Comparison of ENCODE assay signal across 26 cellular contexts in genomic region chr3:48225587-48225986, GRCh38.
DNase-seq lines count a peak whose midpoint lies in the region; ATAC-seq and TF ChIP-seq lines count a peak whose summit lies in the region.
"Had no signal": no experiment of that assay in that cellular context is flagged by ENCODE, and none has a peak within 500 bp of the region (broad histone marks: within the 10 kb centered on the region; RNA-seq: fewer than 3 reads in every experiment).

No MANE protein-coding gene starts in this region.

- H3F3A ChIP-seq in SU-DHL-6 (ENCODE audit: insufficient read depth), result peaks cover 29% of the 10 kb centered on the region

- H4K20me1 ChIP-seq in SU-DHL-6 (ENCODE audit: low read depth, low read length), result no peaks in the 10 kb centered on the region

- no peaks in the 10 kb centered on the region for H3K27me3 Mint-ChIP-seq in memory B cell
- no peaks in the 10 kb centered on the region for H3K27me3 Mint-ChIP-seq in stimulated activated memory B cell treated with anti-CD40 and anti-IgM and Interleukin-4, amounts not matched to agents 10 μg/mL and 1 μg/mL and 100 μg/mL, for 72 hours

- no peak overlapping the region for H3K4me3 Mint-ChIP-seq in memory B cell
- no peak overlapping the region for H3K4me3 Mint-ChIP-seq in stimulated activated memory B cell treated with anti-CD40 and anti-IgM and Interleukin-4, amounts not matched to agents 10 μg/mL and 1 μg/mL and 100 μg/mL, for 72 hours
- H3K4me3 Mint-ChIP-seq: CD14-positive monocyte; CD8-positive, alpha-beta memory T cell had no signal

- no peaks in the 10 kb centered on the region for H3K36me3 ChIP-seq in HEK293 (ENCODE audit: control insufficient read depth in 2 of 2, insufficient read depth in 1 of 2, low read length in 2 of 2)
- H3K36me3 ChIP-seq in SU-DHL-6 (ENCODE audit: low read length), result no peaks in the 10 kb centered on the region
- H3K36me3 ChIP-seq: BE2C had no signal

- H3K27ac ChIP-seq in HEK293 (ENCODE audit: extremely low read depth, low read depth, low read length) (no peak overlapping the region), SU-DHL-6 (ENCODE audit: low read depth, low read length) (peak overlapping the region; percentile 89)
- H3K27ac ChIP-seq: A549, SK-N-MC had no signal

- no peaks in the 10 kb centered on the region for H3K4me1 ChIP-seq in HEK293 (ENCODE audit: control insufficient read depth, insufficient read depth, low read length)
- H3K4me1 ChIP-seq: A549, BE2C had no signal

- no peak for DNase-seq in memory B cell (ENCODE audit: low spot score in 2 of 2)
- no peak for DNase-seq in effector CD4-positive, alpha-beta T cell
- no peak for DNase-seq in HK-2 (ENCODE audit: unreplicated experiment)
- DNase-seq in ACHN, result no peak
- DNase-seq: BE2C; CD8-positive, alpha-beta memory T cell; DMS79 treated with DMSO at 0.1 percent for 48 hours; GF-D8; MV-4-11; NCI-H1105; NCI-H146; NCI-H1930; NCI-H2107; NCI-H524 treated with DMSO at 0.1 percent for 48 hours; NCI-H774; NK-92 treated with Interleukin-12 subunit alpha and Interleukin-12 subunit beta, amount 100 ng/mL, for 24 hours; SIG-M5; SW 1271 had no signal

- H2AFZ ChIP-seq in SU-DHL-6 (ENCODE audit: low read depth, low read length, severe bottlenecking), result no peak overlapping the region

- H3K9me2 ChIP-seq in SU-DHL-6 (replicated peaks; ENCODE audit: insufficient read depth, low read length), result no peaks in the 10 kb centered on the region

- no peaks in the 10 kb centered on the region for H3K9me3 Mint-ChIP-seq in memory B cell
- no peaks in the 10 kb centered on the region for H3K9me3 Mint-ChIP-seq in stimulated activated memory B cell treated with anti-CD40 and anti-IgM and Interleukin-4, amounts not matched to agents 10 μg/mL and 1 μg/mL and 100 μg/mL, for 72 hours
- H3K9me3 Mint-ChIP-seq: CD8-positive, alpha-beta memory T cell had no signal

- peak overlapping the region; percentile 59 for H3K27ac Mint-ChIP-seq in memory B cell
- peak overlapping the region; percentile 73 for H3K27ac Mint-ChIP-seq in stimulated activated memory B cell treated with anti-CD40 and anti-IgM and Interleukin-4, amounts not matched to agents 10 μg/mL and 1 μg/mL and 100 μg/mL, for 72 hours
- H3K27ac Mint-ChIP-seq: CD14-positive monocyte had no signal

- no peaks in the 10 kb centered on the region for H3K27me3 ChIP-seq in SU-DHL-6 (ENCODE audit: low read length)
- H3K27me3 ChIP-seq: BE2C had no signal

- peaks cover 49% of the 10 kb centered on the region for H3K4me1 Mint-ChIP-seq in memory B cell
- H3K4me1 Mint-ChIP-seq in stimulated activated memory B cell treated with anti-CD40 and anti-IgM and Interleukin-4, amounts not matched to agents 10 μg/mL and 1 μg/mL and 100 μg/mL, for 72 hours, result peaks cover 61% of the 10 kb centered on the region

- CTCF ChIA-PET in HEK293 (lab: Yijun Ruan, JAX), result interaction anchor here (0.6 to 1.8 kb wide), 2 partner anchors 31 to 211 kb away, joined by 4 to 5 read pairs; no protein-coding TSS in a partner anchor

- in situ Hi-C loops in ACHN (cut with HindIII; ENCODE audit: low pct_ligation_motif_present, low pct_unique_long_range_greater_than_20kb, low sequenced_read_pairs), result no loop called here

- H3K9ac ChIP-seq in SU-DHL-6 (ENCODE audit: low read length), result no peak overlapping the region; the same call in 1 of the 2 replicates

- no peaks in the 10 kb centered on the region for H3K79me2 ChIP-seq in SU-DHL-6 (ENCODE audit: insufficient read depth, low read length)

- no peak for TF ChIP-seq CTCF in HEK293 (tag by site-specific recombination; IDR thresholded peaks at IDR 0.05)
- no peak for TF ChIP-seq CTCF in SU-DHL-6 (IDR thresholded peaks at IDR 0.05; ENCODE audit: insufficient read depth, low read length, poor library complexity, severe bottlenecking)

- H3K36me3 Mint-ChIP-seq in memory B cell, result no peaks in the 10 kb centered on the region
- H3K36me3 Mint-ChIP-seq in stimulated activated memory B cell treated with anti-CD40 and anti-IgM and Interleukin-4, amounts not matched to agents 10 μg/mL and 1 μg/mL and 100 μg/mL, for 72 hours, result no peaks in the 10 kb centered on the region
- H3K36me3 Mint-ChIP-seq: CD8-positive, alpha-beta memory T cell had no signal

- no peak overlapping the region for H3K4me3 ChIP-seq in HEK293 (ENCODE audit: low read depth, low read length)
- H3K4me3 ChIP-seq in SU-DHL-6 (ENCODE audit: insufficient read depth, low read length, poor library complexity, severe bottlenecking), result no peak overlapping the region
- H3K4me3 ChIP-seq: A549, K562, SK-N-MC had no signal

- no peak for ATAC-seq in memory B cell (ENCODE audit: low read depth)
- no peak for ATAC-seq in stimulated activated memory B cell treated with anti-CD40 and anti-IgM and Interleukin-4, amounts not matched to agents 10 μg/mL and 1 μg/mL and 100 μg/mL, for 72 hours
- ATAC-seq: A549, K562, Panc1 had no signal

- no peak overlapping the region for H3K4me2 ChIP-seq in SU-DHL-6 (ENCODE audit: low read depth, low read length, poor library complexity, severe bottlenecking)
- H3K4me2 ChIP-seq: A549 had no signal

- POLR2A ChIA-PET in HEK293 (lab: Yijun Ruan, JAX), result no interaction called here

- no peaks in the 10 kb centered on the region for H3K9me3 ChIP-seq in HEK293 (ENCODE audit: control insufficient read depth, insufficient read depth, low read depth, low read length)
- H3K9me3 ChIP-seq in SU-DHL-6 (ENCODE audit: insufficient read depth, low read length), result no peaks in the 10 kb centered on the region
- H3K9me3 ChIP-seq: A549, BE2C had no signal

TF ChIP-seq in HEK293, 187 proteins besides CTCF, POLR2A, EP300 and RAD21:
- TF ChIP-seq ZSCAN5A (tag by site-specific recombination; IDR thresholded peaks at IDR 0.05) (no peak), ZBTB17 (tag by site-specific recombination; IDR thresholded peaks at IDR 0.05) (no peak), GLIS1 (tag by site-specific recombination; IDR thresholded peaks at IDR 0.05) (peak; percentile 61), ZNF426 (tag by site-specific recombination; IDR thresholded peaks at IDR 0.05) (no peak), ZBTB7A (tag by site-specific recombination; IDR thresholded peaks at IDR 0.05; ENCODE audit: low read depth) (no peak), ZNF600 (tag by site-specific recombination; IDR thresholded peaks at IDR 0.05) (no peak), ZNF449 (tag by site-specific recombination; IDR thresholded peaks at IDR 0.05) (no peak), MZF1 (tag by site-specific recombination; IDR thresholded peaks at IDR 0.05; ENCODE audit: borderline replicate concordance) (no peak)
